Comparison of ENCODE assay signal across 17 cellular contexts in genomic region chr1:180805316-180805715, GRCh38.
A peak's percentile ranks its signal among the peaks of the same experiment; 100 is the strongest.
DNase-seq lines count a peak whose midpoint lies in the region; ATAC-seq and TF ChIP-seq lines count a peak whose summit lies in the region.
"Had no signal": no experiment of that assay in that cellular context is flagged by ENCODE, and none has a peak within 500 bp of the region (broad histone marks: within the 10 kb centered on the region; RNA-seq: fewer than 3 reads in every experiment).

No MANE protein-coding gene starts in this region.

- H3K27me3 ChIP-seq in PC-3 (ENCODE audit: low read length): no peaks in the 10 kb centered on the region
- H3K27me3 ChIP-seq: BLaER1, right atrium auricular region had no signal

- H3K4me2 ChIP-seq in PC-3 (ENCODE audit: low read length): no peak overlapping the region
- H3K4me2 ChIP-seq: BLaER1 had no signal

- in situ Hi-C loops in GM13977 (cut with MboI; ENCODE audit: low pct_unique_long_range_greater_than_20kb, low sequenced_read_pairs, unreplicated experiment): no loop called here

- no peaks in the 10 kb centered on the region for H4K20me1 ChIP-seq in PC-3 (ENCODE audit: low read length)
- H4K20me1 ChIP-seq: BLaER1 had no signal

- TF ChIP-seq CTCF in GM13977 (IDR thresholded peaks at IDR 0.05; ENCODE audit: extremely low read depth, insufficient read depth, missing control alignments) (no peak), PC-3 (conservative IDR thresholded peaks at IDR 0.05; ENCODE audit: low read depth, low read length) (no peak)

- POLR2A ChIA-PET in PC-3 (lab: Charles Lee; ENCODE audit: unreplicated experiment): no interaction called here

- H3K36me3 ChIP-seq in PC-3 (ENCODE audit: low read depth, low read length): no peaks in the 10 kb centered on the region

- no peaks in the 10 kb centered on the region for H3K79me2 ChIP-seq in PC-3 (ENCODE audit: low read length)

- no peak overlapping the region for H3K4me3 ChIP-seq in PC-3 (ENCODE audit: low read length)
- H3K4me3 ChIP-seq: BLaER1, right atrium auricular region had no signal

- DNase-seq in GM13977 (ENCODE audit: low spot score) (peak; percentile 5), Kasumi-1 (lab: John Stamatoyannopoulos, UW) (peak; percentile 14 to 22), NCI-H187 treated with DMSO at 0.1 percent for 48 hours (lab: John Stamatoyannopoulos, UW) (no peak), PC-3 (no peak), DMS53 (lab: John Stamatoyannopoulos, UW) (no peak), globus pallidus (ENCODE audit: low spot score) (no peak)
- DNase-seq: activated CD4-positive, alpha-beta memory T cell treated with anti-CD3 and anti-CD28 coated beads for 36 hours; activated naive CD4-positive, alpha-beta T cell treated with Interleukin-2 at 50 U/mL for 16 hours; KBM-7; naive thymus-derived CD8-positive, alpha-beta T cell; NCI-H2081 treated with DMSO at 0.1 percent for 48 hours; T-helper 2 cell had no signal

- CTCF ChIA-PET in PC-3 (lab: Charles Lee): no interaction called here

- ATAC-seq in GM19351 (IDR thresholded peaks at IDR 0.05; ENCODE audit: unreplicated experiment) (peak; percentile 78), HG02623 (IDR thresholded peaks at IDR 0.05; ENCODE audit: unreplicated experiment) (peak; percentile 73), PC-3 (no peak)
- ATAC-seq: naive thymus-derived CD8-positive, alpha-beta T cell; Panc1 had no signal

- H3F3A ChIP-seq in PC-3 (ENCODE audit: low read length, unreplicated experiment): no peaks in the 10 kb centered on the region

- H3K9me2 ChIP-seq in PC-3 (replicated peaks; ENCODE audit: low read length): no peaks in the 10 kb centered on the region

- intact Hi-C loops in PC-3 (cut with micrococcal nuclease): no loop called here

- no peak overlapping the region for H3K9ac ChIP-seq in PC-3 (ENCODE audit: low read length)
- H3K9ac ChIP-seq: BLaER1 had no signal

- BruUV-seq in PC-3 (replicated peaks; lab: Mats Ljungman, UMichigan): no TSS peak

- H3K4me1 ChIP-seq in PC-3 (ENCODE audit: insufficient read depth, low read length): no peaks in the 10 kb centered on the region
- H3K4me1 ChIP-seq: BLaER1, right atrium auricular region had no signal

- no peak overlapping the region for H3K27ac ChIP-seq in PC-3 (ENCODE audit: low read length)
- H3K27ac ChIP-seq: BLaER1, right atrium auricular region had no signal

- no peak overlapping the region for H2AFZ ChIP-seq in PC-3 (ENCODE audit: low read length)

- H3K9me3 ChIP-seq in PC-3 (ENCODE audit: low read length): no peaks in the 10 kb centered on the region
- H3K9me3 ChIP-seq: BLaER1, right atrium auricular region had no signal

Comparison
In these comparisons a context has a peak if more than half of its experiments do, and no peak if none do; other contexts are left out.
1. DNase-seq: peak in GM13977 (single experiment) and Kasumi-1 (2 of 2); none in NCI-H187 treated with DMSO at 0.1 percent for 48 hours (single experiment), PC-3 (single experiment), DMS53 (single experiment) and globus pallidus (single experiment).